ENCODE assay signal across 30 cellular contexts in genomic region chr2:43393918-43394317, GRCh38.
"Had no signal": no experiment of that assay in that cellular context is flagged by ENCODE, and none has a peak within 500 bp of the region (broad histone marks: within the 10 kb centered on the region; RNA-seq: fewer than 3 reads in every experiment).

No MANE protein-coding gene starts in this region.

- H3K4me1 ChIP-seq: pancreas had no signal

- ATAC-seq: left cardiac atrium; left lung; lower lobe of right lung; mucosa of descending colon; naive thymus-derived CD4-positive, alpha-beta T cell; natural killer cell treated with Interleukin-12 subunit alpha and Interleukin-12 subunit beta and Interleukin-15 and Interleukin-18, amount 100 ng/mL, for 72 hours; pancreas; right cardiac atrium; stimulated activated effector memory CD8-positive, alpha-beta T cell treated with anti-CD3 and anti-CD28 coated beads, Interleukin-12 subunit alpha, Interleukin-12 subunit beta, amount 100 ng/mL, for 72 hours had no signal

- DNase-seq: hippocampal formation; kidney glomerular epithelial cell; left cardiac atrium; left lung; lower lobe of right lung; mammary epithelial cell; mesendoderm; midbrain; mucosa of descending colon; naive thymus-derived CD4-positive, alpha-beta T cell; nucleus accumbens; pancreas; posterior cingulate gyrus; retina; right cardiac atrium; sigmoid colon; small intestine; spleen; stimulated activated CD4-positive, alpha-beta T cell treated with anti-CD3 and anti-CD28 coated beads, Interleukin-4, amount 100 ng/mL, for 24 hours; stimulated activated naive CD4-positive, alpha-beta T cell had no signal

- H3K27ac ChIP-seq: left lung, lower lobe of right lung, pancreas, prostate gland, sigmoid colon, spleen, suprapubic skin, tibial nerve, vagina had no signal

- H3K36me3 ChIP-seq: lower lobe of right lung, pancreas, prostate gland, sigmoid colon, thoracic aorta, vagina had no signal

- H3K27me3 ChIP-seq: left lung, pancreas, sigmoid colon, spleen, suprapubic skin, tibial nerve, vagina had no signal

- H3K9me3 Mint-ChIP-seq: naive thymus-derived CD4-positive, alpha-beta T cell; natural killer cell treated with Interleukin-12 subunit alpha and Interleukin-12 subunit beta and Interleukin-15 and Interleukin-18, amount 100 ng/mL, for 72 hours; neural crest cell; stimulated activated effector memory CD8-positive, alpha-beta T cell treated with anti-CD3 and anti-CD28 coated beads, Interleukin-12 subunit alpha, Interleukin-12 subunit beta, amount 100 ng/mL, for 72 hours; stimulated activated naive CD8-positive, alpha-beta T cell treated with anti-CD3 and anti-CD28 coated beads, Interleukin-15, Interleukin-2, amounts not matched to agents 100 ng/mL and 50 ng/mL, for 24 hours had no signal

- H3K4me3 ChIP-seq: left lung, lower lobe of right lung, mucosa of descending colon, pancreas, prostate gland, sigmoid colon, spleen, suprapubic skin, thoracic aorta, tibial nerve, vagina had no signal

- H3K27me3 Mint-ChIP-seq: naive thymus-derived CD4-positive, alpha-beta T cell; natural killer cell treated with Interleukin-12 subunit alpha and Interleukin-12 subunit beta and Interleukin-15 and Interleukin-18, amount 100 ng/mL, for 72 hours; stimulated activated naive CD8-positive, alpha-beta T cell treated with anti-CD3 and anti-CD28 coated beads, Interleukin-15, Interleukin-2, amounts not matched to agents 100 ng/mL and 50 ng/mL, for 24 hours; type B pancreatic cell had no signal

- H3K4me1 Mint-ChIP-seq: neural crest cell had no signal

- H3K27ac Mint-ChIP-seq: naive thymus-derived CD4-positive, alpha-beta T cell; natural killer cell treated with Interleukin-12 subunit alpha and Interleukin-12 subunit beta and Interleukin-15 and Interleukin-18, amount 100 ng/mL, for 72 hours; stimulated activated effector memory CD8-positive, alpha-beta T cell treated with anti-CD3 and anti-CD28 coated beads, Interleukin-12 subunit alpha, Interleukin-12 subunit beta, amount 100 ng/mL, for 72 hours; stimulated activated naive CD8-positive, alpha-beta T cell treated with anti-CD3 and anti-CD28 coated beads, Interleukin-15, Interleukin-2, amounts not matched to agents 100 ng/mL and 50 ng/mL, for 24 hours had no signal

- H3K4me3 Mint-ChIP-seq: naive thymus-derived CD4-positive, alpha-beta T cell; natural killer cell treated with Interleukin-12 subunit alpha and Interleukin-12 subunit beta and Interleukin-15 and Interleukin-18, amount 100 ng/mL, for 72 hours; neural crest cell; stimulated activated effector memory CD8-positive, alpha-beta T cell treated with anti-CD3 and anti-CD28 coated beads, Interleukin-12 subunit alpha, Interleukin-12 subunit beta, amount 100 ng/mL, for 72 hours; stimulated activated naive CD8-positive, alpha-beta T cell treated with anti-CD3 and anti-CD28 coated beads, Interleukin-15, Interleukin-2, amounts not matched to agents 100 ng/mL and 50 ng/mL, for 24 hours; type B pancreatic cell had no signal

- H3K9me3 ChIP-seq: left lung, lower lobe of right lung, mucosa of descending colon, pancreas, prostate gland, sigmoid colon, spleen, suprapubic skin, thoracic aorta, tibial nerve, vagina had no signal
